In the genomic region with DNA sequence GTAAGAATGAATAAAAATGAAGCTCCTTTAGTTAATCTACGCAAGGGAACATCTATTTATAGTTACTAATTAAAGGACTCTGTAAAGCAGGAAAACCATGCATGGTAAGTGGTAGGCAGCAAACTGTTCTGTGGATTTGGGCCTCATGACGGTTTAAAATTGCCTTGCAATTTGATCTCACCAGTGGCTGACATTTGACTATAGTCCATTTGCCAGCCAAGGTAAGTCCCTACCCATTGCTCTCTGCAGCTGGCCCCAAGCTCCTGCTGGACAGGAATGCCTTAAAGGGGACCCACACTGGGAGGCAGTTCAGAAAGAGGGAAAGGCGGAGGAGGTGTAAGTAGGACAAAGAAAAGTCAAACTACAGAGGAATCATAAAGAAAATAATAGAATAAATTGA, we compare ENCODE assay signal across 1 cellular context.
A peak's percentile ranks its signal among the peaks of the same experiment; 100 is the strongest.
TF ChIP-seq lines count a peak whose summit lies in the region.

No MANE protein-coding gene starts in this region.

TF ChIP-seq in H1, 55 proteins besides CTCF, POLR2A, EP300 and RAD21:
- TF ChIP-seq SUZ12 (IDR thresholded peaks at IDR 0.05; ENCODE audit: low read length) (no peak), SIX5 (IDR thresholded peaks at IDR 0.05; ENCODE audit: low read depth, low read length) (no peak), KDM1A (IDR thresholded peaks at IDR 0.05; ENCODE audit: borderline replicate concordance, low read length) (0 out of 2 replicates have a peak, but pooled peaks have one; percentile 14), CTBP2 (IDR thresholded peaks at IDR 0.05; ENCODE audit: borderline replicate concordance, insufficient read depth, insufficient read length, low read length) (no peak), TEAD4 (IDR thresholded peaks at IDR 0.05; ENCODE audit: low read depth, low read length) (0 out of 2 replicates have a peak, but pooled peaks have one; percentile 32), SP1 (IDR thresholded peaks at IDR 0.05; ENCODE audit: low read depth, low read length) (0 out of 2 replicates have a peak, but pooled peaks have one; percentile 17), ZNF274 (IDR thresholded peaks at IDR 0.05; ENCODE audit: borderline replicate concordance, extremely low read depth, low read length) (no peak), GTF2F1 (IDR thresholded peaks at IDR 0.05; ENCODE audit: borderline replicate concordance, low read depth, low read length) (no peak), SAP30 (IDR thresholded peaks at IDR 0.05; ENCODE audit: insufficient read depth, insufficient replicate concordance, low read length) (no peak)
TF ChIP-seq in H1: peak in this region for 3.
